ENCODE assay signal across 3 cellular contexts in the genomic region with DNA sequence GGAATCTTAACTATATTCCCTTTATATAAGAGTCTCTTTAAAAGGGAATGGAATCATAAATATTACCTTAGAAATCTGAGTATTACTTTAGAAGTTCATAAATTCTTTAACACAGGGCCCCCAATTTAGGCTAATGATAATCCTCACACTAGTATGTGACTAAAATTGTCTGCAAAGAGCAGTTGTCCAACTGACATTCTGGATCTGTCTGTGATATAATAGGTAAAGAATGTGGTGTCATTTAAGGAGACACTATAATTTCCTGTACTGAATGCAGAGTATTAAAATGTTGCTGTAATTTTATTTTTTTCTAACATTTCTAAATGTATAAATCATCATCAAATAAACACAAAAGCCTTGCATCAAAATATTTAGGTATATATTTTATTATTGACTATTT.
TF ChIP-seq lines count a peak whose summit lies in the region.

No MANE protein-coding gene starts in this region.

TF ChIP-seq in A549, 52 proteins besides CTCF, POLR2A, EP300 and RAD21:
- TF ChIP-seq SREBF2 (IDR thresholded peaks at IDR 0.05) (no peak), JUNB (IDR thresholded peaks at IDR 0.05) (no peak), BHLHE40 (IDR thresholded peaks at IDR 0.05; ENCODE audit: low read depth, low read length) (no peak), PHF8 (IDR thresholded peaks at IDR 0.05; ENCODE audit: borderline replicate concordance, low read depth) (no peak), MAFK (IDR thresholded peaks at IDR 0.05; ENCODE audit: partially characterized antibody) (no peak), KDM1A (IDR thresholded peaks at IDR 0.05; ENCODE audit: low read depth) (no peak), ZC3H11A (IDR thresholded peaks at IDR 0.05) (no peak), CHD2 (IDR thresholded peaks at IDR 0.05; ENCODE audit: low read length, partially characterized antibody) (no peak), EHF (CRISPR knock-in tag; IDR thresholded peaks at IDR 0.05) (no peak), NFE2L2 (conservative IDR thresholded peaks at IDR 0.05; ENCODE audit: low read length) (no peak)
- TF ChIP-seq, protein P1, sequence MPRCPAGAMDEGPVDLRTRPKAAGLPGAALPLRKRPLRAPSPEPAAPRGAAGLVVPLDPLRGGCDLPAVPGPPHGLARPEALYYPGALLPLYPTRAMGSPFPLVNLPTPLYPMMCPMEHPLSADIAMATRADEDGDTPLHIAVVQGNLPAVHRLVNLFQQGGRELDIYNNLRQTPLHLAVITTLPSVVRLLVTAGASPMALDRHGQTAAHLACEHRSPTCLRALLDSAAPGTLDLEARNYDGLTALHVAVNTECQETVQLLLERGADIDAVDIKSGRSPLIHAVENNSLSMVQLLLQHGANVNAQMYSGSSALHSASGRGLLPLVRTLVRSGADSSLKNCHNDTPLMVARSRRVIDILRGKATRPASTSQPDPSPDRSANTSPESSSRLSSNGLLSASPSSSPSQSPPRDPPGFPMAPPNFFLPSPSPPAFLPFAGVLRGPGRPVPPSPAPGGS (IDR thresholded peaks at IDR 0.05), result no peak
- TF ChIP-seq, protein P2, sequence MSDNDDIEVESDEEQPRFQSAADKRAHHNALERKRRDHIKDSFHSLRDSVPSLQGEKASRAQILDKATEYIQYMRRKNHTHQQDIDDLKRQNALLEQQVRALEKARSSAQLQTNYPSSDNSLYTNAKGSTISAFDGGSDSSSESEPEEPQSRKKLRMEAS (IDR thresholded peaks at IDR 0.05), result no peak
TF ChIP-seq in A549: peak in this region for 0.

TF ChIP-seq in IMR-90, 13 proteins besides CTCF, POLR2A, EP300 and RAD21:
- TF ChIP-seq, protein P3, sequence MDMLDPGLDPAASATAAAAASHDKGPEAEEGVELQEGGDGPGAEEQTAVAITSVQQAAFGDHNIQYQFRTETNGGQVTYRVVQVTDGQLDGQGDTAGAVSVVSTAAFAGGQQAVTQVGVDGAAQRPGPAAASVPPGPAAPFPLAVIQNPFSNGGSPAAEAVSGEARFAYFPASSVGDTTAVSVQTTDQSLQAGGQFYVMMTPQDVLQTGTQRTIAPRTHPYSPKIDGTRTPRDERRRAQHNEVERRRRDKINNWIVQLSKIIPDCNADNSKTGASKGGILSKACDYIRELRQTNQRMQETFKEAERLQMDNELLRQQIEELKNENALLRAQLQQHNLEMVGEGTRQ (IDR thresholded peaks at IDR 0.05; ENCODE audit: low read depth, low read length), result no peak
- TF ChIP-seq, protein P4, sequence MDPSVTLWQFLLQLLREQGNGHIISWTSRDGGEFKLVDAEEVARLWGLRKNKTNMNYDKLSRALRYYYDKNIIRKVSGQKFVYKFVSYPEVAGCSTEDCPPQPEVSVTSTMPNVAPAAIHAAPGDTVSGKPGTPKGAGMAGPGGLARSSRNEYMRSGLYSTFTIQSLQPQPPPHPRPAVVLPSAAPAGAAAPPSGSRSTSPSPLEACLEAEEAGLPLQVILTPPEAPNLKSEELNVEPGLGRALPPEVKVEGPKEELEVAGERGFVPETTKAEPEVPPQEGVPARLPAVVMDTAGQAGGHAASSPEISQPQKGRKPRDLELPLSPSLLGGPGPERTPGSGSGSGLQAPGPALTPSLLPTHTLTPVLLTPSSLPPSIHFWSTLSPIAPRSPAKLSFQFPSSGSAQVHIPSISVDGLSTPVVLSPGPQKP (IDR thresholded peaks at IDR 0.05; ENCODE audit: borderline replicate concordance, low read depth, low read length), result no peak
- TF ChIP-seq RFX5 (IDR thresholded peaks at IDR 0.05; ENCODE audit: low read depth, low read length), result no peak
- TF ChIP-seq RCOR1 (IDR thresholded peaks at IDR 0.05; ENCODE audit: insufficient replicate concordance, low read length), result no peak
- no peak for TF ChIP-seq MAFK (IDR thresholded peaks at IDR 0.05; ENCODE audit: low read depth, low read length)
- TF ChIP-seq NFE2L2 (IDR thresholded peaks at IDR 0.05; ENCODE audit: low read depth, low read length), result no peak
- no peak for TF ChIP-seq FOS (IDR thresholded peaks at IDR 0.05; ENCODE audit: low read depth, low read length)
- TF ChIP-seq CEBPB (IDR thresholded peaks at IDR 0.05; ENCODE audit: low read depth, low read length), result no peak
- TF ChIP-seq SMC3 (IDR thresholded peaks at IDR 0.05; ENCODE audit: low read depth, low read length), result no peak
- no peak for TF ChIP-seq BHLHE40 (IDR thresholded peaks at IDR 0.05; ENCODE audit: low read depth, low read length)
- no peak for TF ChIP-seq CHD1 (IDR thresholded peaks at IDR 0.05; ENCODE audit: low read depth, low read length)
- TF ChIP-seq MXI1 (IDR thresholded peaks at IDR 0.05; ENCODE audit: borderline replicate concordance, low read depth, low read length), result no peak
- no peak for TF ChIP-seq MAZ (IDR thresholded peaks at IDR 0.05; ENCODE audit: borderline replicate concordance, low read depth, low read length)

TF ChIP-seq in GM12878, 131 proteins besides CTCF, POLR2A, EP300 and RAD21:
- TF ChIP-seq PML (IDR thresholded peaks at IDR 0.05; ENCODE audit: low read length), result no peak
- TF ChIP-seq, protein P5, sequence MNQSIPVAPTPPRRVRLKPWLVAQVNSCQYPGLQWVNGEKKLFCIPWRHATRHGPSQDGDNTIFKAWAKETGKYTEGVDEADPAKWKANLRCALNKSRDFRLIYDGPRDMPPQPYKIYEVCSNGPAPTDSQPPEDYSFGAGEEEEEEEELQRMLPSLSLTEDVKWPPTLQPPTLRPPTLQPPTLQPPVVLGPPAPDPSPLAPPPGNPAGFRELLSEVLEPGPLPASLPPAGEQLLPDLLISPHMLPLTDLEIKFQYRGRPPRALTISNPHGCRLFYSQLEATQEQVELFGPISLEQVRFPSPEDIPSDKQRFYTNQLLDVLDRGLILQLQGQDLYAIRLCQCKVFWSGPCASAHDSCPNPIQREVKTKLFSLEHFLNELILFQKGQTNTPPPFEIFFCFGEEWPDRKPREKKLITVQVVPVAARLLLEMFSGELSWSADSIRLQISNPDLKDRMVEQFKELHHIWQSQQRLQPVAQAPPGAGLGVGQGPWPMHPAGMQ (IDR thresholded peaks at IDR 0.05; ENCODE audit: borderline replicate concordance), result no peak
- TF ChIP-seq FOS (IDR thresholded peaks at IDR 0.05; ENCODE audit: borderline replicate concordance, extremely low read depth, insufficient read length), result no peak
- TF ChIP-seq, protein P6, sequence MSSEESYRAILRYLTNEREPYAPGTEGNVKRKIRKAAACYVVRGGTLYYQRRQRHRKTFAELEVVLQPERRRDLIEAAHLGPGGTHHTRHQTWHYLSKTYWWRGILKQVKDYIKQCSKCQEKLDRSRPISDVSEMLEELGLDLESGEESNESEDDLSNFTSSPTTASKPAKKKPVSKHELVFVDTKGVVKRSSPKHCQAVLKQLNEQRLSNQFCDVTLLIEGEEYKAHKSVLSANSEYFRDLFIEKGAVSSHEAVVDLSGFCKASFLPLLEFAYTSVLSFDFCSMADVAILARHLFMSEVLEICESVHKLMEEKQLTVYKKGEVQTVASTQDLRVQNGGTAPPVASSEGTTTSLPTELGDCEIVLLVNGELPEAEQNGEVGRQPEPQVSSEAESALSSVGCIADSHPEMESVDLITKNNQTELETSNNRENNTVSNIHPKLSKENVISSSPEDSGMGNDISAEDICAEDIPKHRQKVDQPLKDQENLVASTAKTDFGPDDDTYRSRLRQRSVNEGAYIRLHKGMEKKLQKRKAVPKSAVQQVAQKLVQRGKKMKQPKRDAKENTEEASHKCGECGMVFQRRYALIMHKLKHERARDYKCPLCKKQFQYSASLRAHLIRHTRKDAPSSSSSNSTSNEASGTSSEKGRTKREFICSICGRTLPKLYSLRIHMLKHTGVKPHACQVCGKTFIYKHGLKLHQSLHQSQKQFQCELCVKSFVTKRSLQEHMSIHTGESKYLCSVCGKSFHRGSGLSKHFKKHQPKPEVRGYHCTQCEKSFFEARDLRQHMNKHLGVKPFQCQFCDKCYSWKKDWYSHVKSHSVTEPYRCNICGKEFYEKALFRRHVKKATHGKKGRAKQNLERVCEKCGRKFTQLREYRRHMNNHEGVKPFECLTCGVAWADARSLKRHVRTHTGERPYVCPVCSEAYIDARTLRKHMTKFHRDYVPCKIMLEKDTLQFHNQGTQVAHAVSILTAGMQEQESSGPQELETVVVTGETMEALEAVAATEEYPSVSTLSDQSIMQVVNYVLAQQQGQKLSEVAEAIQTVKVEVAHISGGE (CRISPR knock-in tag; IDR thresholded peaks at IDR 0.05), result no peak
- TF ChIP-seq, protein P7, sequence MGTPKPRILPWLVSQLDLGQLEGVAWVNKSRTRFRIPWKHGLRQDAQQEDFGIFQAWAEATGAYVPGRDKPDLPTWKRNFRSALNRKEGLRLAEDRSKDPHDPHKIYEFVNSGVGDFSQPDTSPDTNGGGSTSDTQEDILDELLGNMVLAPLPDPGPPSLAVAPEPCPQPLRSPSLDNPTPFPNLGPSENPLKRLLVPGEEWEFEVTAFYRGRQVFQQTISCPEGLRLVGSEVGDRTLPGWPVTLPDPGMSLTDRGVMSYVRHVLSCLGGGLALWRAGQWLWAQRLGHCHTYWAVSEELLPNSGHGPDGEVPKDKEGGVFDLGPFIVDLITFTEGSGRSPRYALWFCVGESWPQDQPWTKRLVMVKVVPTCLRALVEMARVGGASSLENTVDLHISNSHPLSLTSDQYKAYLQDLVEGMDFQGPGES (IDR thresholded peaks at IDR 0.05), result no peak
- no peak for TF ChIP-seq EZH2 (IDR thresholded peaks at IDR 0.05; ENCODE audit: borderline replicate concordance, control insufficient read depth, low read depth, low read length)
- TF ChIP-seq PAX8 (IDR thresholded peaks at IDR 0.05), result no peak
- no peak for TF ChIP-seq SIN3A (IDR thresholded peaks at IDR 0.05; ENCODE audit: low read depth, low read length)
- TF ChIP-seq CHD4 (IDR thresholded peaks at IDR 0.05), result no peak
- no peak for TF ChIP-seq BACH1 (IDR thresholded peaks at IDR 0.05; ENCODE audit: borderline replicate concordance)
- no peak for TF ChIP-seq JUND (IDR thresholded peaks at IDR 0.05; ENCODE audit: low read depth, low read length)
